Comparison of ENCODE assay signal across 22 cellular contexts in the genomic region with DNA sequence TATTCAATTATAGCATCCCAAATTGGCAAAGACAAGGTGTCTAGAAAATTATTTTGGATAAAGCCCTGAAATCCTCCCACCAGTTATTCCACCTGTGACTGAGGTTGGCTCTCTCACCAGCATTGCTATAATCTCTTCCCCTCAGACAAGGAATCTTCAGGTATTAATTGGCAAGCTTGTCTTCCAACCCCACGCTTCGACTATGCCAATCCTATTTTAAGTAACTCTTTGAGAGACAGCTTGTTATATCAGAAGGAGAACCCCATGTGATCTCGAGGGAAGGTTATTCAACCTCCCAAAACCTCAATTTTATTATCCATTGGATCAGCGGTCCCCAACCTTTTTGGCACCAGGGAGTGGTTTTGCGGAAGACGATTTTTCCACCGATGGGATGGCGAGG. TPM values are rescaled to one million over a fixed set of nuclear protein-coding genes. Genes with fewer than 3 reads are reported as not detected.
A peak's percentile ranks its signal among the peaks of the same experiment; 100 is the strongest.
DNase-seq lines count a peak whose midpoint lies in the region; ATAC-seq, FAIRE-seq and TF ChIP-seq lines count a peak whose summit lies in the region.
"Had no signal": no experiment of that assay in that cellular context is flagged by ENCODE, and none has a peak within 500 bp of the region (broad histone marks: within the 10 kb centered on the region; RNA-seq: fewer than 3 reads in every experiment).

No MANE protein-coding gene starts in this region.

- H3K27ac ChIP-seq in GM23338 (ENCODE audit: low read depth) = no peak overlapping the region
- H3K27ac ChIP-seq: 22Rv1, BLaER1, C4-2B had no signal

- H3K27me3 Mint-ChIP-seq in GM23338 (ENCODE audit: insufficient read depth, low read depth, poor library complexity) = no peaks in the 10 kb centered on the region
- no peaks in the 10 kb centered on the region for H3K27me3 Mint-ChIP-seq in MCF 10A (ENCODE audit: insufficient read depth, unreplicated experiment)

- H3K4me1 Mint-ChIP-seq in GM23338 (no peaks in the 10 kb centered on the region; the same call in 2 of the 3 replicates), MCF 10A (ENCODE audit: insufficient read depth, unreplicated experiment) (no peaks in the 10 kb centered on the region)
- H3K4me1 Mint-ChIP-seq: B cell; CD8-positive, alpha-beta memory T cell had no signal

- no peak overlapping the region for H3K4me2 ChIP-seq in GM23338
- H3K4me2 ChIP-seq: BLaER1 had no signal

- 0 out of 2 replicates have a peak overlapping the region, but pooled peaks have one; percentile 18 for H2AFZ ChIP-seq in GM23338

- no peak for DNase-seq in D721Med (ENCODE audit: insufficient read length, low spot score)
- DNase-seq in GM23338 (ENCODE audit: low spot score) = no peak
- DNase-seq in cerebellar cortex (ENCODE audit: low spot score) = peak; percentile 25
- DNase-seq in epidermal melanocyte (ENCODE audit: insufficient read length, low spot score) = no peak
- DNase-seq in MCF 10A (ENCODE audit: unreplicated experiment) = no peak
- no peak for DNase-seq in DMS 273 (lab: John Stamatoyannopoulos, UW; ENCODE audit: unreplicated experiment)
- DNase-seq: CD4-positive, alpha-beta T cell; CD8-positive, alpha-beta memory T cell; DMS153; DND-41; EL; GF-D8; GOT3; HCEC 1CT had no signal

- H3K27ac Mint-ChIP-seq in GM23338 (no peak overlapping the region), MCF 10A (ENCODE audit: low read depth, unreplicated experiment) (no peak overlapping the region)
- H3K27ac Mint-ChIP-seq: B cell; CD4-positive, alpha-beta T cell; CD8-positive, alpha-beta memory T cell had no signal

- H3K9me3 Mint-ChIP-seq in GM23338 (no peaks in the 10 kb centered on the region), MCF 10A (ENCODE audit: unreplicated experiment) (no peaks in the 10 kb centered on the region)
- H3K9me3 Mint-ChIP-seq: CD4-positive, alpha-beta T cell had no signal

- H3K4me3 ChIP-seq in GM23338 = no peak overlapping the region
- H3K4me3 ChIP-seq: BLaER1 had no signal

- H4K20me1 ChIP-seq in GM23338 (replicated peaks; ENCODE audit: insufficient read depth) = no peaks in the 10 kb centered on the region
- H4K20me1 ChIP-seq: BLaER1 had no signal

- no peaks in the 10 kb centered on the region for H3K36me3 ChIP-seq in GM23338 (ENCODE audit: insufficient read depth)
- H3K36me3 ChIP-seq: BLaER1 had no signal

- H3K4me3 Mint-ChIP-seq in GM23338 (no peak overlapping the region), MCF 10A (ENCODE audit: unreplicated experiment) (no peak overlapping the region)
- H3K4me3 Mint-ChIP-seq: B cell; CD4-positive, alpha-beta T cell; CD8-positive, alpha-beta memory T cell had no signal

- POLR2A ChIA-PET in MCF 10A (lab: Yijun Ruan, JAX) = interaction anchor here (2.3 kb wide), 1 partner anchor 9 kb away, joined by 9 read pairs; no protein-coding TSS in a partner anchor

- no TSS peak for BruUV-seq in MCF 10A (replicated peaks; lab: Mats Ljungman, UMichigan)

- no peaks in the 10 kb centered on the region for H3F3A ChIP-seq in GM23338 (replicated peaks; ENCODE audit: low read depth)

- no peaks in the 10 kb centered on the region for H3K79me2 ChIP-seq in GM23338 (replicated peaks; ENCODE audit: insufficient read depth)

- H3K36me3 Mint-ChIP-seq in GM23338 (ENCODE audit: low read depth) (no peaks in the 10 kb centered on the region), MCF 10A (ENCODE audit: insufficient read depth, unreplicated experiment) (no peaks in the 10 kb centered on the region)
- H3K36me3 Mint-ChIP-seq: CD8-positive, alpha-beta memory T cell had no signal

- intact Hi-C loops in MCF 10A (cut with micrococcal nuclease) = no loop called here

- no peaks in the 10 kb centered on the region for H3K9me2 ChIP-seq in GM23338 (ENCODE audit: insufficient read depth)

- FAIRE-seq in D721Med (lab: Jason Lieb, UNC) = peak; percentile 95
- FAIRE-seq: A204.1, GM12891, GM18507, H54 had no signal

- no peak for ATAC-seq in GM23338

- TF ChIP-seq CTCF in D721Med (IDR thresholded peaks at IDR 0.05; ENCODE audit: insufficient read depth, missing control alignments) (no peak), GM23338 (conservative IDR thresholded peaks at IDR 0.05; ENCODE audit: low read depth in 2 of 2) (no peak), MCF 10A (IDR thresholded peaks at IDR 0.05; ENCODE audit: unreplicated experiment) (no peak)

- no peaks in the 10 kb centered on the region for H3K4me1 ChIP-seq in GM23338 (ENCODE audit: insufficient read depth)

- CTCF ChIA-PET in MCF 10A (lab: Yijun Ruan, JAX) = interaction anchor here (0.6 kb wide), 1 partner anchor 152 kb away, joined by 3 read pairs; no protein-coding TSS in a partner anchor

- no peaks in the 10 kb centered on the region for H3K27me3 ChIP-seq in GM23338 (ENCODE audit: insufficient read depth)
- H3K27me3 ChIP-seq: BLaER1 had no signal

TF ChIP-seq in GM23338, 12 proteins besides CTCF, POLR2A, EP300 and RAD21 (continues in another document):
- TF ChIP-seq JUNB (IDR thresholded peaks at IDR 0.05; ENCODE audit: unreplicated experiment) (no peak), EZH2phosphoT487 (IDR thresholded peaks at IDR 0.05; ENCODE audit: unreplicated experiment) (no peak), NANOG (IDR thresholded peaks at IDR 0.05; ENCODE audit: borderline replicate concordance) (no peak), EZH2 (IDR thresholded peaks at IDR 0.05; ENCODE audit: low read depth, unreplicated experiment) (no peak), POLR2AphosphoS5 (IDR thresholded peaks at IDR 0.05; ENCODE audit: low read depth) (no peak), CREB1 (CRISPR knock-in tag; IDR thresholded peaks at IDR 0.05; ENCODE audit: low read depth) (no peak)
- TF ChIP-seq, protein P1, sequence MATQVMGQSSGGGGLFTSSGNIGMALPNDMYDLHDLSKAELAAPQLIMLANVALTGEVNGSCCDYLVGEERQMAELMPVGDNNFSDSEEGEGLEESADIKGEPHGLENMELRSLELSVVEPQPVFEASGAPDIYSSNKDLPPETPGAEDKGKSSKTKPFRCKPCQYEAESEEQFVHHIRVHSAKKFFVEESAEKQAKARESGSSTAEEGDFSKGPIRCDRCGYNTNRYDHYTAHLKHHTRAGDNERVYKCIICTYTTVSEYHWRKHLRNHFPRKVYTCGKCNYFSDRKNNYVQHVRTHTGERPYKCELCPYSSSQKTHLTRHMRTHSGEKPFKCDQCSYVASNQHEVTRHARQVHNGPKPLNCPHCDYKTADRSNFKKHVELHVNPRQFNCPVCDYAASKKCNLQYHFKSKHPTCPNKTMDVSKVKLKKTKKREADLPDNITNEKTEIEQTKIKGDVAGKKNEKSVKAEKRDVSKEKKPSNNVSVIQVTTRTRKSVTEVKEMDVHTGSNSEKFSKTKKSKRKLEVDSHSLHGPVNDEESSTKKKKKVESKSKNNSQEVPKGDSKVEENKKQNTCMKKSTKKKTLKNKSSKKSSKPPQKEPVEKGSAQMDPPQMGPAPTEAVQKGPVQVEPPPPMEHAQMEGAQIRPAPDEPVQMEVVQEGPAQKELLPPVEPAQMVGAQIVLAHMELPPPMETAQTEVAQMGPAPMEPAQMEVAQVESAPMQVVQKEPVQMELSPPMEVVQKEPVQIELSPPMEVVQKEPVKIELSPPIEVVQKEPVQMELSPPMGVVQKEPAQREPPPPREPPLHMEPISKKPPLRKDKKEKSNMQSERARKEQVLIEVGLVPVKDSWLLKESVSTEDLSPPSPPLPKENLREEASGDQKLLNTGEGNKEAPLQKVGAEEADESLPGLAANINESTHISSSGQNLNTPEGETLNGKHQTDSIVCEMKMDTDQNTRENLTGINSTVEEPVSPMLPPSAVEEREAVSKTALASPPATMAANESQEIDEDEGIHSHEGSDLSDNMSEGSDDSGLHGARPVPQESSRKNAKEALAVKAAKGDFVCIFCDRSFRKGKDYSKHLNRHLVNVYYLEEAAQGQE (IDR thresholded peaks at IDR 0.05; ENCODE audit: unreplicated experiment) = no peak

RNA-seq across cellular contexts. Expression of a gene that starts 54.5 kb away (rescaled TPM):
- total RNA-seq in GM23338 (2014; rRNA removed; shearing (Covaris generic)) = 60.5 and 72.3 TPM in 2 replicates
- polyA plus RNA-seq in GM23338 (2016; fragmentation: Nextera tagmentation; extraction: Ambion mirVana) = 36.2 and 40.7 TPM in 2 replicates
- 75.1 and 108 TPM in 2 replicates for total RNA-seq in MCF 10A (2022)
